Comparison of ENCODE assay signal across 8 cellular contexts in the genomic region with DNA sequence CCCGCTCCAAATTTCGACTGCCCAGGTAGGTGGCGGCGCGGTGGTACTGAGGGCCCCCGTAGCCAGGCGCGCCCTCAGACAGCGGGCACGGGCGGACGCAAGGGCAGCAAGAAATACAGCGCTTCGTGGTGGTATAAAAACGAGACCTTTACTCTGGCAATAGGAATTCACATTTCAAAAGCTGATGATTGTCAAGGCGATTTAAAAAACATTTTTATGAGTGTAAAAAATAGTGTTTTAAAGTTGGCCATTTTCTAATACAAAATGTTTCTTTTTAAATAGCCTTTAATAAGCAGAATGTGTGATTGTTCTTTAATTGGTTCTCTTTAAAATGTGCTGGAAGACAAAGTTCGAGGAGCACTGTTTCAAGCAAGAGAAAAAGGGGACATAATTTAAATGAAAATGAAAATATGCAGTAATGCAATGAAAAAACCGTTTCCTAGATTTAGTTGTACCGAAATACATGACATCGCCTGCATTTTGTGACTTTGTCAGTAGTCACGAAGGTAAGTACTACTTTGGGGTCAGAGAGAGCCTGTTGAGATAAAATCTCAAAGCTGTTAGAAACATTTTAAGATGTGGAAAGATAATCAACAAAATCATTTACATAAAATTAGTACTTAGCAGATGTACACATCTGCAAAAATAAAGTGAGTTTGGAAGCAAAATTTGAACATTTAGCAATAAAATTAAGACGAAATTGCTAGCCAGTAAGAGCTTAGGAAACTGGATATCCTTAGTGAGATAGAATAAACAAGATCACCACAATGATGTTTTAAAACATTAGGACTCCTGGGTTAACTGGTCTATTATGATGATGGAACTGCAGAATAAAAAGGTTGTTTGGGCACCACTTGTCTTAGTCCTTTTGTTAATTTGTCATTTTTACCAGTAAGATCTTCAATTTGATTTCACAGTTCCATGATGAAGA. TPM values are rescaled to one million over a fixed set of nuclear protein-coding genes. Genes with fewer than 3 reads are reported as not detected.
DNase-seq lines count a peak whose midpoint lies in the region; ATAC-seq and TF ChIP-seq lines count a peak whose summit lies in the region.

No MANE protein-coding gene starts in this region.

- H3K9me3 Mint-ChIP-seq in T-helper 2 cell treated with Interferon-gamma antibody and Interleukin-4, amounts not matched to agents 5 μg/mL and 100 μg/mL, for 36 hours: no peaks in the 10 kb centered on the region

- DNase-seq in heart left ventricle: no peak
- no peak for DNase-seq in left cardiac atrium
- no peak for DNase-seq in T-helper 2 cell treated with Interferon-gamma antibody and Interleukin-4, amounts not matched to agents 5 μg/mL and 100 μg/mL, for 36 hours (ENCODE audit: low spot score)
- peak in 1 of 2 donors; percentile 22 for DNase-seq in foreskin fibroblast
- no peak for DNase-seq in skeletal muscle cell (ENCODE audit: low read depth)
- DNase-seq in KBM-7: no peak
- no peak for DNase-seq in stimulated activated CD4-positive, alpha-beta T cell treated with anti-CD3 and anti-CD28 coated beads, Interleukin-4, amount 100 ng/mL, for 24 hours
- DNase-seq in COLO668 (lab: John Stamatoyannopoulos, UW; ENCODE audit: unreplicated experiment): no peak

- H3K36me3 Mint-ChIP-seq in T-helper 2 cell treated with Interferon-gamma antibody and Interleukin-4, amounts not matched to agents 5 μg/mL and 100 μg/mL, for 36 hours (ENCODE audit: low read depth): peaks cover 28% of the 10 kb centered on the region

- H3K4me1 Mint-ChIP-seq in T-helper 2 cell treated with Interferon-gamma antibody and Interleukin-4, amounts not matched to agents 5 μg/mL and 100 μg/mL, for 36 hours (ENCODE audit: low read depth): peaks cover 58% of the 10 kb centered on the region

- peak overlapping the region; percentile 82 to 96 (median 92) for H3K27ac ChIP-seq in heart left ventricle

- H3K27me3 ChIP-seq in heart left ventricle: no peaks in the 10 kb centered on the region

- peaks cover 0 to 24% (median 14%) of the 10 kb centered on the region in 12 donors for H3K4me1 ChIP-seq in heart left ventricle

- 6 to 8% (median 7%) methylated on average over 22 of the region's 22 CpGs for WGBS in heart left ventricle, 4 donors

- peaks cover 0 to 9% (median under 1%) of the 10 kb centered on the region in 9 donors for H3K36me3 ChIP-seq in heart left ventricle

- H3K4me3 ChIP-seq in heart left ventricle (peak overlapping the region; percentile 72 to 97 (median 86)), foreskin fibroblast (ENCODE audit: low read depth in 1 of 2, low read length in 2 of 2) (peak overlapping the region; percentile 70 to 83), skeletal muscle cell (ENCODE audit: low read depth, low read length) (peak overlapping the region; percentile 95)

- H3K4me3 Mint-ChIP-seq in T-helper 2 cell treated with Interferon-gamma antibody and Interleukin-4, amounts not matched to agents 5 μg/mL and 100 μg/mL, for 36 hours: peak overlapping the region; percentile 98

- TF ChIP-seq CTCF in heart left ventricle (IDR thresholded peaks at IDR 0.05) (no peak), foreskin fibroblast (IDR thresholded peaks at IDR 0.05; ENCODE audit: low read depth, low read length) (no peak)

- H3K27ac Mint-ChIP-seq in T-helper 2 cell treated with Interferon-gamma antibody and Interleukin-4, amounts not matched to agents 5 μg/mL and 100 μg/mL, for 36 hours: peak overlapping the region; percentile 97

- intact Hi-C loops in heart left ventricle (cut with DNase I) (loop anchor here in 5 of 10 donors (5.0 to 10.0 kb wide), 2 partner anchors 200 to 203 kb away; a partner anchor contains a TSS), left cardiac atrium (cut with DNase I) (no loop called here)

- ATAC-seq in heart left ventricle (no peak), left cardiac atrium (no peak)

- TF ChIP-seq POLR2A in heart left ventricle (IDR thresholded peaks at IDR 0.05): peak in 1 of 2 donors; percentile 22

- H3K27me3 Mint-ChIP-seq in T-helper 2 cell treated with Interferon-gamma antibody and Interleukin-4, amounts not matched to agents 5 μg/mL and 100 μg/mL, for 36 hours (ENCODE audit: low read depth): no peaks in the 10 kb centered on the region

- in situ Hi-C loops in KBM-7 (cut with MboI; ENCODE audit: low pct_unique_long_range_greater_than_20kb, low sequenced_read_pairs): no loop called here

- no peaks in the 10 kb centered on the region for H3K9me3 ChIP-seq in heart left ventricle

RNA-seq across cellular contexts. Expression of gene PSMG1, which starts 1.1 kb away (rescaled TPM):
- 10 to 100 TPM; 12.0 to 31.6 (median 25.3) TPM for total RNA-seq in heart left ventricle
- polyA plus RNA-seq in heart left ventricle: 10 to 100 TPM; 34.5 to 35.2 TPM
- total RNA-seq in left cardiac atrium: 10 to 100 TPM; 21.3 to 30.6 TPM
